Comparison of ENCODE assay signal across 9 cellular contexts in the genomic region with DNA sequence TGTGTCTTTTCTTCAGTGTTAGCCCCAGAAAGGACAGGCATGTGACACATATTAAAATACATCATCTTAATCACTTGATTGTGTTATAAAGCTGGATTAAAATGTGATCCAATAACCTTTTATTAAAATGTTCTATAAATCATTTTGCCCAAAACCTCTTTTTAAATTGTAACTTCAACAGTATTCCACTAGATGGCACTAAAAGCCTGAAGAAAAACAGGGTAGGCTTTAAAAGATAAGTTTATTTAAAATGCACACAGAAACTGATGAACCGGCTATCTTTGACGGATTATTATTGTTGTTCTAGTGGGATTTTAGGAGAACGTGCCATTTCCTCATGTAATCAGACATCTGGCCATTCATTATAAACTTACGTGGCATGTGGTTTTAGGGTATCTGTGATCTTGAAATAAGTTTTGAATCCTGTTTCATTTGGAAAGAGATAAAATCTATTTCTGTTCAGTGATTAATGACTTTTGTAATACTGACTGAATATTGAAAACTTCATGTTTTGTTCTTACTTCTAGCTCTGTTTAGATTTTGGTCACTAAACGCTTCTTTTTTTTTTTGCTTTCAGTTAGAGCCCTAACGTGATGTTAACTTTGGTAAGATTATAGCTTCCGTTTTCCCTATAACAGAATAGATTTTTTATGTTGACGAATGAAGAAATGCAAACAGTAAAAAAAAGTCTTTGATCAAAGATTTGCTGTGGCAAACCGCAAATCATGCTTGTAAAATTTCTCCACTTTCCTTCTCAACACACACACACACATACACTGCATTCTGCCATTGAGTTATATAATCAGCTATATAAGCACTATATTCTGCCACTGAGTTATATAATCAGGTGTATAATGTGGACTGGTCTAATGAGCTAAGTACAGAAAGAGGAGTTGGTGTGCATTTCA. TPM values are rescaled to one million over a fixed set of nuclear protein-coding genes. Genes with fewer than 3 reads are reported as not detected.
DNase-seq lines count a peak whose midpoint lies in the region; ATAC-seq and TF ChIP-seq lines count a peak whose summit lies in the region.
"Had no signal": no experiment of that assay in that cellular context is flagged by ENCODE, and none has a peak within 500 bp of the region (broad histone marks: within the 10 kb centered on the region; RNA-seq: fewer than 3 reads in every experiment).

No MANE protein-coding gene starts in this region.

- H3K4me1 Mint-ChIP-seq in activated T-cell treated with anti-CD3 and anti-CD28 coated beads, Interleukin-2, amount 50 U/mL, for 4 hours (ENCODE audit: low read depth): peaks cover 9% of the 10 kb centered on the region

- H3K27ac ChIP-seq in breast epithelium (no peak overlapping the region), lung (ENCODE audit: low read depth in 1 of 2, low read length in 1 of 2) (no peak overlapping the region)

- H3K27me3 Mint-ChIP-seq in activated T-cell treated with anti-CD3 and anti-CD28 coated beads, Interleukin-2, amount 50 U/mL, for 4 hours (ENCODE audit: low read depth): no peaks in the 10 kb centered on the region
- H3K27me3 Mint-ChIP-seq: activated naive CD8-positive, alpha-beta T cell treated with anti-CD3 and anti-CD28 coated beads, Interleukin-2, amount 10 ng/mL, durations not matched to agents 7 days and 5 days had no signal

- H3K36me3 ChIP-seq in breast epithelium (no peaks in the 10 kb centered on the region), lung (ENCODE audit: control insufficient read depth in 2 of 2, insufficient read depth in 2 of 2, low read length in 2 of 2) (no peaks in the 10 kb centered on the region)

- H3K9me3 Mint-ChIP-seq in activated T-cell treated with anti-CD3 and anti-CD28 coated beads, Interleukin-2, amount 50 U/mL, for 4 hours: no peaks in the 10 kb centered on the region
- H3K9me3 Mint-ChIP-seq: activated naive CD8-positive, alpha-beta T cell treated with anti-CD3 and anti-CD28 coated beads, Interleukin-2, amount 10 ng/mL, durations not matched to agents 7 days and 5 days had no signal

- peak overlapping the region; percentile 47 for H3K4me3 Mint-ChIP-seq in activated T-cell treated with anti-CD3 and anti-CD28 coated beads, Interleukin-2, amount 50 U/mL, for 4 hours
- H3K4me3 Mint-ChIP-seq: activated naive CD8-positive, alpha-beta T cell treated with anti-CD3 and anti-CD28 coated beads, Interleukin-2, amount 10 ng/mL, durations not matched to agents 7 days and 5 days had no signal

- peaks cover 5% of the 10 kb centered on the region for H3K36me3 Mint-ChIP-seq in activated T-cell treated with anti-CD3 and anti-CD28 coated beads, Interleukin-2, amount 50 U/mL, for 4 hours (ENCODE audit: insufficient read depth)

- H3K4me3 ChIP-seq in breast epithelium: no peak overlapping the region
- no peak overlapping the region for H3K4me3 ChIP-seq in lung

- TF ChIP-seq POLR2A in breast epithelium (IDR thresholded peaks at IDR 0.05): no peak

- peak; percentile 17 to 55 (median 40) for TF ChIP-seq CTCF in breast epithelium (IDR thresholded peaks at IDR 0.05)
- peak; percentile 20 for TF ChIP-seq CTCF in lung (IDR thresholded peaks at IDR 0.05; ENCODE audit: control extremely low read depth, extremely low read depth)

- H3K9me3 ChIP-seq in breast epithelium (no peaks in the 10 kb centered on the region), lung (ENCODE audit: control insufficient read depth in 2 of 2, insufficient read depth in 1 of 2, low read length in 1 of 2) (no peaks in the 10 kb centered on the region)

- H3K4me1 ChIP-seq in breast epithelium (no peaks in the 10 kb centered on the region), lung (ENCODE audit: control insufficient read depth in 2 of 2, insufficient read depth in 2 of 2, low read length in 2 of 2) (no peaks in the 10 kb centered on the region)

- intact Hi-C loops in breast epithelium (cut with DNase I; ENCODE audit: low total_unique reads) (no loop called here), sciatic nerve (cut with DNase I) (no loop called here)

- DNase-seq in activated T-cell treated with anti-CD3 and anti-CD28 coated beads, Interleukin-2, amount 50 U/mL, for 4 hours: no peak
- DNase-seq in activated T-cell treated with anti-CD3 and anti-CD28 coated beads for 4 hours (no peak), NCI-H2171 treated with DMSO at 0.1 percent for 48 hours (lab: John Stamatoyannopoulos, UW) (peak; percentile 51), breast epithelium (ENCODE audit: low spot score in 2 of 2) (no peak), lung (ENCODE audit: low spot score) (no peak), DMS153 (lab: John Stamatoyannopoulos, UW) (no peak), sciatic nerve (ENCODE audit: low spot score) (no peak)
- DNase-seq: activated naive CD8-positive, alpha-beta T cell treated with anti-CD3 and anti-CD28 coated beads, Interleukin-2, amount 10 ng/mL, durations not matched to agents 7 days and 5 days had no signal

- H3K27me3 ChIP-seq in breast epithelium: no peaks in the 10 kb centered on the region
- H3K27me3 ChIP-seq in lung (ENCODE audit: control insufficient read depth, insufficient read depth): no peaks in the 10 kb centered on the region

- no peak for ATAC-seq in activated T-cell treated with anti-CD3 and anti-CD28 coated beads, Interleukin-2, amount 50 U/mL, for 4 hours
- ATAC-seq in lung (ENCODE audit: insufficient read depth, low FRiP score) (no peak), sciatic nerve (no peak), HG03565 (IDR thresholded peaks at IDR 0.05; ENCODE audit: unreplicated experiment) (no peak)

- WGBS in lung, 2 donors: 49 to 57% methylated on average over 9 of the region's 9 CpGs

RNA-seq across cellular contexts. Expression of gene VPS50, which starts 13.6 kb away (rescaled TPM):
- total RNA-seq in activated T-cell treated with anti-CD3 and anti-CD28 coated beads, Interleukin-2, amount 50 U/mL, for 4 hours: 10 to 100 TPM; 12.4 to 14.1 (median 13.6) TPM
- total RNA-seq in breast epithelium: 10 to 100 TPM; 20.3 to 54.4 (median 24.6) TPM
- 10 to 100 TPM; 19.6 to 52.5 TPM for total RNA-seq in lung
- polyA plus RNA-seq in lung: 1 to 10 TPM; 6.6 to 7.9 TPM
- total RNA-seq in sciatic nerve: 41.6 TPM

RNA-seq across cellular contexts. Expression of gene HEPACAM2, which starts 19.5 kb away (rescaled TPM):
- total RNA-seq in activated T-cell treated with anti-CD3 and anti-CD28 coated beads, Interleukin-2, amount 50 U/mL, for 4 hours: not detected
- total RNA-seq in breast epithelium (1 to 10 TPM in 1 of 3 donors, under 1 TPM in 1, not detected in 1; 0.33 to 4.4 TPM), lung (1 to 10 TPM in 1 of 2 donors, under 1 TPM in 1; 0.46 to 2.2 TPM), sciatic nerve (0.49 TPM)
- under 1 TPM; 0.08 TPM for polyA plus RNA-seq in lung
- total RNA-seq: activated naive CD8-positive, alpha-beta T cell treated with anti-CD3 and anti-CD28 coated beads, Interleukin-2, amount 10 ng/mL, durations not matched to agents 7 days and 5 days had no signal
